Comparison of ENCODE assay signal across 8 cellular contexts in the genomic region with DNA sequence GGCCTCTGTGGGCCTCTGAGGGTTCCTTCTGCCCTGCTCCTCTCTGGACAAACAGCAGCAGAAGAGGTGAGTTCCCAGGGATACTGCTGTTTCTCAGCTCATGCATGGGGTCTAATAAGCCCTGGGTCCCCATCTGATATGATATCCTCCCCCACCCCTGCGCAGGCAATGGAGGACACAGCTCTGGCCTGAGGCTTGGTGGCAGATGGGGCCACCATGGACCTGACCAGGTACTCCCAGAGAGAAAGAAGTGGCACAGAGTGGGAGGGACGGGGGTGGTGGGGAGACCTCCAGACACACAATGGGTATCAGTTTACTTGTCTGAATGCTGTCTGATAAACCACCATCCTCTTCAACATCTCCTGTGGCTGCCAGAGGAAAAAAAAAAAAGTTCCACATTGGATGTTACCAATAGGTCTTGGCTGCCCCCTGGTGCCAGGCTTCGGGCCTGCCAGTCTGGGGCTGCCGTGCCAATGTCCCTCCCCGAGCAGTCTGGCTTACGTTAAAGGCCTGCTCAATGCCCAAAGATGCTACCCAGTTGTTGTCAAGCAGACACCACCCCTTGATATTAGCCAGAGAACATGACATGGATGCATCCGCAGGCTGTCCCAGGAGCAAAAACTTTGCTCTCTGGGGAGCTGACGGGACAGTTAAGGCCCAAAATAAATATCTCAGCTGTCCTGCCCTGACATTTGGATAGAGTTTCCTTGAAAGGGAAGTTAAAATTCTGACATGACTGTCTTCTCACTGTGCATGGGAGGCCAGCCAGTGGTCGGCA.
DNase-seq lines count a peak whose midpoint lies in the region; ATAC-seq and TF ChIP-seq lines count a peak whose summit lies in the region.

No MANE protein-coding gene starts in this region.

- DNase-seq in GM04504 (ENCODE audit: low read depth), result peak; percentile 28
- peak; percentile 41 for DNase-seq in NCI-H2196 treated with DMSO at 0.1 percent for 48 hours (lab: John Stamatoyannopoulos, UW; ENCODE audit: unreplicated experiment)
- DNase-seq in cardiac fibroblast (ENCODE audit: low read depth in 2 of 2), result peak; percentile 77
- DNase-seq in kidney tubule cell (ENCODE audit: low spot score), result peak; percentile 66
- peak; percentile 76 to 77 for DNase-seq in stimulated activated CD4-positive, alpha-beta T cell treated with anti-CD3 and anti-CD28 coated beads, Interleukin-2, amount 100 ng/mL, for 48 hours

- TF ChIP-seq CTCF in cardiac fibroblast (IDR thresholded peaks at IDR 0.05; ENCODE audit: low read depth, low read length), result peak; percentile 98

- ATAC-seq in HG03039 (IDR thresholded peaks at IDR 0.05; ENCODE audit: unreplicated experiment) (peak; percentile 49), GM18520 (IDR thresholded peaks at IDR 0.05; ENCODE audit: unreplicated experiment) (no peak)
- peak; percentile 49 to 64 for ATAC-seq in activated CD4-positive, CD25-positive, alpha-beta regulatory T cell treated with anti-CD3 and anti-CD28 coated beads, Interleukin-2, amount 50 U/mL, for 24 hours

- H3K4me3 ChIP-seq in cardiac fibroblast (replicated peaks in 1 of 2; ENCODE audit: low read depth in 2 of 2, low read length in 2 of 2), result no peak overlapping the region
